ENCODE assay signal across 1 cellular context in the genomic region with DNA sequence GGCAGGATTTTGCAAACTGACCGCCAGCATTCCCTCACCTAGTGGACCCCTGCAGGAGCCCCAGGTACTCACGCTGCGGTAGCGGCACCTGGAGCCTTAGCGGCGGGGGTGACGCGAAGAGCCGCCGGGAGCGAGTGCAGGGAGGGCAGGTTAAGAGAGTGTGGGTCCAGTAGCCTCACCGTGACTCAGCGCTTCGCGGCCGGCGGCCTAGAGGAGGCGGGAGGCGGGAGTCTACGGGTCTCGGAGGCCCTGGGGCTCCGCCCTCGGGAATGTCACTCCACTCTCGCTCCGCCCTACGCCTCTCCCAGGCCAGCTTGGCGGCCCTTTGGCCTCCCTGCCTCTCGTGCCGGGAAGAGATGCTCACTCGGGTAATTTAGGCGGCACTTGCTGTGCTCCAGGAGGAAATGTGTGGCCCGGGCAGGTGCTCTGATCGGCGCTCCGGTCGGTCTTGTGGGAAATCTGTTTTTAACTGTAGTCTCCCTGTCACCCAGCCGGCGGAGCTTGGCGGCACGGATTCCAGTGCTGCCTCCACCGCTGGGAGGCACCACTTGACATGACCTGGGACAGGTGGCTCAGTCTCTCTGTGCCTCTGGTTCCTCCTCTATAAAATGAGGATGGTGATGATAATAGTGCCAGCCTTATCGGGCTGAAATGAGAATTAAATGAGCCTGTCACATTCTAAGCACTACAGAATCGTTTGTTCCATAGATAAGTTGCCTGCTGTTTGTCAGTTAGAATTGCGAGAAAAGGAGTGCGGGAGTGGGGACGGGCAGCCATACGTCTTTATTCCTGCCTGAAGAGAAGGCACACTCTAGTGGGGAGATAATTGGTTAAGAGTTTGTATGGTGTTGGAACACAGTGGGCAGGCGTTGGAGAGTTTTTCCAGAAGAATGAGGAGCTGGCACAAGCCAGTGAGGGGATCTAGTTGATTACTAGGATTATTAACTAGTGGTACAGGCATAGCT.
TF ChIP-seq lines count a peak whose summit lies in the region.

A gene (minus strand): TSS at position 216 of the 965 bp plus-strand sequence. CDS start 2,076 bp downstream, outside the sequence.

TF ChIP-seq in HepG2, 621 proteins besides CTCF, POLR2A, EP300 and RAD21 (continued from another document and continues in another):
- TF ChIP-seq SSRP1 (CRISPR knock-in tag; IDR thresholded peaks at IDR 0.05) (no peak), TBX2 (CRISPR knock-in tag; IDR thresholded peaks at IDR 0.05; ENCODE audit: borderline replicate concordance) (peak; percentile 45), ZNF160 (CRISPR knock-in tag; IDR thresholded peaks at IDR 0.05) (no peak), ATRX (CRISPR knock-in tag; IDR thresholded peaks at IDR 0.05; ENCODE audit: borderline replicate concordance) (no peak), ETV5 (CRISPR knock-in tag; IDR thresholded peaks at IDR 0.05; ENCODE audit: borderline replicate concordance) (no peak), ARNT2 (CRISPR knock-in tag; IDR thresholded peaks at IDR 0.05; ENCODE audit: low read depth) (no peak), SATB2 (CRISPR knock-in tag; IDR thresholded peaks at IDR 0.05) (no peak), SPEN (CRISPR knock-in tag; IDR thresholded peaks at IDR 0.05; ENCODE audit: low read depth) (no peak), MAFF (IDR thresholded peaks at IDR 0.05; ENCODE audit: low read depth, low read length) (peak; percentile 53; the same call in 1 of the 2 replicates), FIP1L1 (IDR thresholded peaks at IDR 0.05; ENCODE audit: borderline replicate concordance, insufficient read depth, low read depth, low read length) (no peak), PAX8 (CRISPR knock-in tag; IDR thresholded peaks at IDR 0.05; ENCODE audit: borderline replicate concordance) (no peak), ZEB1 (IDR thresholded peaks at IDR 0.05; ENCODE audit: insufficient replicate concordance, low read depth) (peak; percentile 19), ZNF501 (CRISPR knock-in tag; IDR thresholded peaks at IDR 0.05) (0 out of 2 replicates have a peak, but pooled peaks have one; percentile 25), FOXM1 (CRISPR knock-in tag; IDR thresholded peaks at IDR 0.05) (no peak), ZNF788 (CRISPR knock-in tag; IDR thresholded peaks at IDR 0.05; ENCODE audit: borderline replicate concordance) (peak; percentile 61; the same call in 1 of the 2 replicates), TSC22D2 (CRISPR knock-in tag; IDR thresholded peaks at IDR 0.05; ENCODE audit: borderline replicate concordance) (no peak), NFIB (CRISPR knock-in tag; IDR thresholded peaks at IDR 0.05; ENCODE audit: borderline replicate concordance) (no peak), HNRNPLL (IDR thresholded peaks at IDR 0.05; ENCODE audit: low read depth, low read length, poor library complexity, severe bottlenecking) (peak; percentile 53), TCF7 (IDR thresholded peaks at IDR 0.05; ENCODE audit: low read depth) (no peak), CEBPG (CRISPR knock-in tag; IDR thresholded peaks at IDR 0.05) (no peak), GTF3A (CRISPR knock-in tag; conservative IDR thresholded peaks at IDR 0.05) (no peak), FOXK1 (CRISPR knock-in tag; IDR thresholded peaks at IDR 0.05; ENCODE audit: borderline replicate concordance, low read depth) (no peak), ZNF777 (CRISPR knock-in tag; IDR thresholded peaks at IDR 0.05) (no peak), ZNF382 (CRISPR knock-in tag; IDR thresholded peaks at IDR 0.05; ENCODE audit: borderline replicate concordance) (no peak), KLF15 (CRISPR knock-in tag; IDR thresholded peaks at IDR 0.05; ENCODE audit: borderline replicate concordance) (no peak), ZNF768 (CRISPR knock-in tag; IDR thresholded peaks at IDR 0.05) (peak; percentile 53; the same call in 1 of the 2 replicates), ZNF350 (CRISPR knock-in tag; IDR thresholded peaks at IDR 0.05; ENCODE audit: borderline replicate concordance, low read depth) (no peak; the same call in 1 of the 2 replicates), ZNF30 (CRISPR knock-in tag; IDR thresholded peaks at IDR 0.05) (no peak), ZNF230 (CRISPR knock-in tag; IDR thresholded peaks at IDR 0.05) (no peak), MAFG (CRISPR knock-in tag; IDR thresholded peaks at IDR 0.05) (peak; percentile 96)
- TF ChIP-seq, protein P1, sequence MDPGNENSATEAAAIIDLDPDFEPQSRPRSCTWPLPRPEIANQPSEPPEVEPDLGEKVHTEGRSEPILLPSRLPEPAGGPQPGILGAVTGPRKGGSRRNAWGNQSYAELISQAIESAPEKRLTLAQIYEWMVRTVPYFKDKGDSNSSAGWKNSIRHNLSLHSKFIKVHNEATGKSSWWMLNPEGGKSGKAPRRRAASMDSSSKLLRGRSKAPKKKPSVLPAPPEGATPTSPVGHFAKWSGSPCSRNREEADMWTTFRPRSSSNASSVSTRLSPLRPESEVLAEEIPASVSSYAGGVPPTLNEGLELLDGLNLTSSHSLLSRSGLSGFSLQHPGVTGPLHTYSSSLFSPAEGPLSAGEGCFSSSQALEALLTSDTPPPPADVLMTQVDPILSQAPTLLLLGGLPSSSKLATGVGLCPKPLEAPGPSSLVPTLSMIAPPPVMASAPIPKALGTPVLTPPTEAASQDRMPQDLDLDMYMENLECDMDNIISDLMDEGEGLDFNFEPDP (CRISPR knock-in tag; conservative IDR thresholded peaks at IDR 0.05) = no peak
- TF ChIP-seq, protein P2, sequence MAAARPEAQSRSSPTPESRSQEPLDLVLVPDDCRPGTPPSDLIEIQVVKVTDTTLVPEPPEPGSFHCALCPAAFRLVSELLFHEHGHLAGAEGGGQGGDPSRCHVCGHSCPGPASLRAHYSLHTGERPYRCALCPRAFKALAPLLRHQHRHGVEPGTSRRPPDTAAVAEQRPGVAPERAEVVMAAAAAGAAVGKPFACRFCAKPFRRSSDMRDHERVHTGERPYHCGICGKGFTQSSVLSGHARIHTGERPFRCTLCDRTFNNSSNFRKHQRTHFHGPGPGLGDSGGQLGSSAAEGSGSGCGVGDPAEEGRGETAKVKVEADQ (CRISPR knock-in tag; IDR thresholded peaks at IDR 0.05; ENCODE audit: borderline replicate concordance) = 0 out of 2 replicates have a peak, but pooled peaks have one; percentile 31
- TF ChIP-seq, protein P3, sequence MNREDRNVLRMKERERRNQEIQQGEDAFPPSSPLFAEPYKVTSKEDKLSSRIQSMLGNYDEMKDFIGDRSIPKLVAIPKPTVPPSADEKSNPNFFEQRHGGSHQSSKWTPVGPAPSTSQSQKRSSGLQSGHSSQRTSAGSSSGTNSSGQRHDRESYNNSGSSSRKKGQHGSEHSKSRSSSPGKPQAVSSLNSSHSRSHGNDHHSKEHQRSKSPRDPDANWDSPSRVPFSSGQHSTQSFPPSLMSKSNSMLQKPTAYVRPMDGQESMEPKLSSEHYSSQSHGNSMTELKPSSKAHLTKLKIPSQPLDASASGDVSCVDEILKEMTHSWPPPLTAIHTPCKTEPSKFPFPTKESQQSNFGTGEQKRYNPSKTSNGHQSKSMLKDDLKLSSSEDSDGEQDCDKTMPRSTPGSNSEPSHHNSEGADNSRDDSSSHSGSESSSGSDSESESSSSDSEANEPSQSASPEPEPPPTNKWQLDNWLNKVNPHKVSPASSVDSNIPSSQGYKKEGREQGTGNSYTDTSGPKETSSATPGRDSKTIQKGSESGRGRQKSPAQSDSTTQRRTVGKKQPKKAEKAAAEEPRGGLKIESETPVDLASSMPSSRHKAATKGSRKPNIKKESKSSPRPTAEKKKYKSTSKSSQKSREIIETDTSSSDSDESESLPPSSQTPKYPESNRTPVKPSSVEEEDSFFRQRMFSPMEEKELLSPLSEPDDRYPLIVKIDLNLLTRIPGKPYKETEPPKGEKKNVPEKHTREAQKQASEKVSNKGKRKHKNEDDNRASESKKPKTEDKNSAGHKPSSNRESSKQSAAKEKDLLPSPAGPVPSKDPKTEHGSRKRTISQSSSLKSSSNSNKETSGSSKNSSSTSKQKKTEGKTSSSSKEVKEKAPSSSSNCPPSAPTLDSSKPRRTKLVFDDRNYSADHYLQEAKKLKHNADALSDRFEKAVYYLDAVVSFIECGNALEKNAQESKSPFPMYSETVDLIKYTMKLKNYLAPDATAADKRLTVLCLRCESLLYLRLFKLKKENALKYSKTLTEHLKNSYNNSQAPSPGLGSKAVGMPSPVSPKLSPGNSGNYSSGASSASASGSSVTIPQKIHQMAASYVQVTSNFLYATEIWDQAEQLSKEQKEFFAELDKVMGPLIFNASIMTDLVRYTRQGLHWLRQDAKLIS (CRISPR knock-in tag; IDR thresholded peaks at IDR 0.05) = no peak
- TF ChIP-seq, protein P4, sequence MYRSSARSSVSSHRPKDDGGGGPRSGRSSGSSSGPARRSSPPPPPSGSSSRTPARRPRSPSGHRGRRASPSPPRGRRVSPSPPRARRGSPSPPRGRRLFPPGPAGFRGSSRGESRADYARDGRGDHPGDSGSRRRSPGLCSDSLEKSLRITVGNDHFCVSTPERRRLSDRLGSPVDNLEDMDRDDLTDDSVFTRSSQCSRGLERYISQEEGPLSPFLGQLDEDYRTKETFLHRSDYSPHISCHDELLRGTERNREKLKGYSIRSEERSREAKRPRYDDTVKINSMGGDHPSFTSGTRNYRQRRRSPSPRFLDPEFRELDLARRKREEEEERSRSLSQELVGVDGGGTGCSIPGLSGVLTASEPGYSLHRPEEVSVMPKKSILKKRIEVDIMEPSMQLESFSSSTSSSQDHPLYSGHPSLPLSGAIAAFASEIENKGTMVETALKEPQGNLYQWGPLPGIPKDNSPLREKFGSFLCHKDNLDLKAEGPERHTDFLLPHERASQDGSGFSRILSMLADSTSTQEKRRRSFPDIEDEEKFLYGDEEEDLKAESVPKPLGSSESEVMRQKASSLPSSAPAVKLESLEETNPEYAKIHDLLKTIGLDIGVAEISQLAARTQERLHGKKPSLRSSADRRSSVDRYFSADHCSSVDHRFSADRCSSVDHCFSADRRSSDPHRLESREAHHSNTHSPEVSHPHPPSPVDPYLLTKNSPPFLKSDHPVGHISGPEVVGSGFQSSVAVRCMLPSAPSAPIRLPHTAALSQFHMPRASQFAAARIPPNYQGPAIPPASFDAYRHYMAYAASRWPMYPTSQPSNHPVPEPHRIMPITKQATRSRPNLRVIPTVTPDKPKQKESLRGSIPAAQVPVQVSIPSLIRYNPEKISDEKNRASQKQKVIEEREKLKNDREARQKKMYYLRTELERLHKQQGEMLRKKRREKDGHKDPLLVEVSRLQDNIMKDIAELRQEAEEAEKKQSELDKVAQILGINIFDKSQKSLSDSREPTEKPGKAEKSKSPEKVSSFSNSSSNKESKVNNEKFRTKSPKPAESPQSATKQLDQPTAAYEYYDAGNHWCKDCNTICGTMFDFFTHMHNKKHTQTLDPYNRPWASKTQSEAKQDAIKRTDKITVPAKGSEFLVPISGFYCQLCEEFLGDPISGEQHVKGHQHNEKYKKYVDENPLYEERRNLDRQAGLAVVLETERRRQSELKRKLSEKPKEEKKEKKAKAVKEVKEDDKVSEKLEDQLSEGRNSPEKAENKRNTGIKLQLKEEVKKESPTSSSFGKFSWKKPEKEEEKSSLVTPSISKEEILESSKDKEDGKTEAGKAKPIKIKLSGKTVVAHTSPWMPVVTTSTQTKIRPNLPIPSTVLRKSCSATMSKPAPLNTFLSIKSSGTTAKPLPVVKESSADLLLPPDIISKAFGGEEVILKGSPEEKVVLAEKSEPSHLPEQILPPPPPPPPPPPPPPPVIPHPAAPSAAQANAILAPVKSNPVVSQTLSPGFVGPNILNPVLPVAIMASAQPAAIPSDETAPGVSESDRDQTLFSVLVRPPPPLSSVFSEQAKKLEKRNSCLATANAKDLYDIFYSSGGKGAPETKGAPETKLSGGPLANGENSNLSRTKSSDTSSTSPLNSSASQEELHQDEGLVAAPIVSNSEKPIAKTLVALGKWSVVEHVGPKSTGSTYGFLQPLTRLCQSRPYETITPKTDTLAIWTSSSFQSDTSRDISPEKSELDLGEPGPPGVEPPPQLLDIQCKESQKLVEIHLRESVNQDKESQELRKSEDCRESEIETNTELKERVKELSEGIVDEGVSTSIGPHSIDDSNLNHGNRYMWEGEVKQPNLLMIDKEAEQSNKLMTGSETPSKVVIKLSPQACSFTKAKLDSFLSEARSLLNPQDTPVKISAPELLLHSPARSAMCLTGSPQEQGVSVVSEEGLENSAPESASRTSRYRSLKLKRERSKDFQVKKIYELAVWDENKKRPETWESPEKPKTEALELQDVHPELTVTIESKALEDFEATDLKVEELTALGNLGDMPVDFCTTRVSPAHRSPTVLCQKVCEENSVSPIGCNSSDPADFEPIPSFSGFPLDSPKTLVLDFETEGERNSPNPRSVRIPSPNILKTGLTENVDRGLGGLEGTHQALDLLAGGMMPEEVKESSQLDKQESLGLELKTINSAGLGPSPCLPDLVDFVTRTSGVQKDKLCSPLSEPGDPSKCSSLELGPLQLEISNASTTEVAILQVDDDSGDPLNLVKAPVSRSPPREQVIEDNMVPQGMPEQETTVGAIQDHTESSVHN (CRISPR knock-in tag; IDR thresholded peaks at IDR 0.05) = no peak
- TF ChIP-seq, protein P5, sequence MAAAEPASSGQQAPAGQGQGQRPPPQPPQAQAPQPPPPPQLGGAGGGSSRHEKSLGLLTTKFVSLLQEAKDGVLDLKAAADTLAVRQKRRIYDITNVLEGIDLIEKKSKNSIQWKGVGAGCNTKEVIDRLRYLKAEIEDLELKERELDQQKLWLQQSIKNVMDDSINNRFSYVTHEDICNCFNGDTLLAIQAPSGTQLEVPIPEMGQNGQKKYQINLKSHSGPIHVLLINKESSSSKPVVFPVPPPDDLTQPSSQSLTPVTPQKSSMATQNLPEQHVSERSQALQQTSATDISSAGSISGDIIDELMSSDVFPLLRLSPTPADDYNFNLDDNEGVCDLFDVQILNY (CRISPR knock-in tag; conservative IDR thresholded peaks at IDR 0.05) = no peak
- TF ChIP-seq, protein P6, sequence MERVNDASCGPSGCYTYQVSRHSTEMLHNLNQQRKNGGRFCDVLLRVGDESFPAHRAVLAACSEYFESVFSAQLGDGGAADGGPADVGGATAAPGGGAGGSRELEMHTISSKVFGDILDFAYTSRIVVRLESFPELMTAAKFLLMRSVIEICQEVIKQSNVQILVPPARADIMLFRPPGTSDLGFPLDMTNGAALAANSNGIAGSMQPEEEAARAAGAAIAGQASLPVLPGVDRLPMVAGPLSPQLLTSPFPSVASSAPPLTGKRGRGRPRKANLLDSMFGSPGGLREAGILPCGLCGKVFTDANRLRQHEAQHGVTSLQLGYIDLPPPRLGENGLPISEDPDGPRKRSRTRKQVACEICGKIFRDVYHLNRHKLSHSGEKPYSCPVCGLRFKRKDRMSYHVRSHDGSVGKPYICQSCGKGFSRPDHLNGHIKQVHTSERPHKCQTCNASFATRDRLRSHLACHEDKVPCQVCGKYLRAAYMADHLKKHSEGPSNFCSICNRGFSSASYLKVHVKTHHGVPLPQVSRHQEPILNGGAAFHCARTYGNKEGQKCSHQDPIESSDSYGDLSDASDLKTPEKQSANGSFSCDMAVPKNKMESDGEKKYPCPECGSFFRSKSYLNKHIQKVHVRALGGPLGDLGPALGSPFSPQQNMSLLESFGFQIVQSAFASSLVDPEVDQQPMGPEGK (CRISPR knock-in tag; IDR thresholded peaks at IDR 0.05) = no peak
- TF ChIP-seq, protein P7, sequence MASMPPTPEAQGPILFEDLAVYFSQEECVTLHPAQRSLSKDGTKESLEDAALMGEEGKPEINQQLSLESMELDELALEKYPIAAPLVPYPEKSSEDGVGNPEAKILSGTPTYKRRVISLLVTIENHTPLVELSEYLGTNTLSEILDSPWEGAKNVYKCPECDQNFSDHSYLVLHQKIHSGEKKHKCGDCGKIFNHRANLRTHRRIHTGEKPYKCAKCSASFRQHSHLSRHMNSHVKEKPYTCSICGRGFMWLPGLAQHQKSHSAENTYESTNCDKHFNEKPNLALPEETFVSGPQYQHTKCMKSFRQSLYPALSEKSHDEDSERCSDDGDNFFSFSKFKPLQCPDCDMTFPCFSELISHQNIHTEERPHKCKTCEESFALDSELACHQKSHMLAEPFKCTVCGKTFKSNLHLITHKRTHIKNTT (CRISPR knock-in tag; IDR thresholded peaks at IDR 0.05) = no peak
